ENCODE assay signal across 33 cellular contexts in the genomic region with DNA sequence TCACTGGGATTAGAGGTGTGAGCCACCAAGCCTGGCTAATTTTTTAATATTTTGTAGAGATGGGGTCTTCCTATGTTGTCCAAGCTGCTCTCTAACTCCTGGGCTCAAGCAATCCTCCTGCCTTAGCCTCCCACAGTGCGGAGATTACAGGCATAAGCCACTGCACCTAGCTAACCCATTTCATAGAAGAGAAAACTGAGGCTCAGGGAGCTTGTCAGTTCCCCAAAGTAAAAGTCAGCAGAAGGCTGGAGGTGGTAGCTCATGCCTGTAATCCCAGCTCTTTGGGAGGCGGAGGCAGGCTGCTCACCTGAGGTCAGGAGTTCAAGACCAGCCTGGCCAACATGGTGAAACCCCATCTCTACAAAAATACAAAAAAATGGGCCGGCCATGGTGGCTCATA. TPM values are rescaled to one million over a fixed set of nuclear protein-coding genes. Genes with fewer than 3 reads are reported as not detected.
"Had no signal": no experiment of that assay in that cellular context is flagged by ENCODE, and none has a peak within 500 bp of the region (broad histone marks: within the 10 kb centered on the region; RNA-seq: fewer than 3 reads in every experiment).

No MANE protein-coding gene starts in this region.

- H3K36me3 Mint-ChIP-seq: activated naive CD8-positive, alpha-beta T cell had no signal

- H3K4me3 ChIP-seq: coronary artery, dorsolateral prefrontal cortex had no signal

- H3K27me3 Mint-ChIP-seq: activated B cell treated with CpG ODN at 0.5 μM for 24 hours; activated CD8-positive, alpha-beta T cell treated with anti-CD3 and anti-CD28 coated beads for 36 hours; activated naive CD8-positive, alpha-beta T cell; activated T-helper 17 cell treated with anti-CD3 and anti-CD28 coated beads, Interleukin-2, amount 50 U/mL, for 72 hours; dendritic cell treated with granulocyte-macrophage colony-stimulating factor and Interleukin-4, amounts not matched to agents 40 ng/mL and 50 ng/mL, for 4 days; T-helper 17 cell had no signal

- DNase-seq: activated B cell treated with CpG ODN at 0.5 μM for 24 hours; activated CD4-positive, alpha-beta T cell treated with anti-CD3 and anti-CD28 coated beads for 48 hours; activated CD4-positive, alpha-beta T cell treated with anti-CD3 and anti-CD28 coated beads, Interleukin-2, amount 50 U/mL, for 1 hour; activated CD4-positive, alpha-beta T cell treated with anti-CD3 and anti-CD28 coated beads, Interleukin-2, amount 50 U/mL, for 48 hours; activated CD8-positive, alpha-beta memory T cell treated with anti-CD3 and anti-CD28 coated beads for 24 hours; activated CD8-positive, alpha-beta T cell treated with anti-CD3 and anti-CD28 coated beads for 36 hours; activated effector memory CD4-positive, alpha-beta T cell treated with Interleukin-2 at 50 U/mL for 16 hours; activated gamma-delta T cell treated with Interleukin-2 at 50 U/mL for 16 hours; activated naive CD4-positive, alpha-beta T cell treated with anti-CD3 and anti-CD28 coated beads, Interleukin-2, amount 50 U/mL, for 16 hours; activated naive CD4-positive, alpha-beta T cell treated with Interleukin-2 at 50 U/mL for 16 hours; activated T-cell treated with anti-CD3 and anti-CD28 coated beads, Interleukin-2, amount 50 U/mL, for 4 hours; amniotic stem cell; anterior cingulate cortex; brain microvascular endothelial cell; dorsolateral prefrontal cortex; effector memory CD4-positive, alpha-beta T cell; endodermal cell; foreskin fibroblast; T-helper 1 cell; T-helper 17 cell; T1000; WERI-Rb-1 had no signal

- H3K27ac ChIP-seq: brain microvascular endothelial cell, coronary artery, dorsolateral prefrontal cortex, WERI-Rb-1 had no signal

- H3K4me1 Mint-ChIP-seq: activated T-helper 17 cell treated with anti-CD3 and anti-CD28 coated beads, Interleukin-2, amount 50 U/mL, for 72 hours; endodermal cell had no signal

- H3K4me3 Mint-ChIP-seq: activated B cell treated with CpG ODN at 0.5 μM for 24 hours; activated CD8-positive, alpha-beta T cell treated with anti-CD3 and anti-CD28 coated beads for 36 hours; activated naive CD8-positive, alpha-beta T cell; activated T-cell treated with anti-CD3 and anti-CD28 coated beads, Interleukin-2, amount 50 U/mL, for 4 hours; activated T-helper 17 cell treated with anti-CD3 and anti-CD28 coated beads, Interleukin-2, amount 50 U/mL, for 72 hours; central memory CD8-positive, alpha-beta T cell; dendritic cell treated with granulocyte-macrophage colony-stimulating factor and Interleukin-4, amounts not matched to agents 40 ng/mL and 50 ng/mL, for 4 days; endodermal cell; T-helper 17 cell; T-helper 2 cell treated with Interferon-gamma antibody and Interleukin-4, amounts not matched to agents 5 μg/mL and 100 μg/mL, for 36 hours had no signal

- H3K36me3 ChIP-seq: brain microvascular endothelial cell, WERI-Rb-1 had no signal

- H3K27ac Mint-ChIP-seq: activated B cell treated with CpG ODN at 0.5 μM for 24 hours; activated CD8-positive, alpha-beta T cell treated with anti-CD3 and anti-CD28 coated beads for 36 hours; activated naive CD8-positive, alpha-beta T cell; activated T-helper 17 cell treated with anti-CD3 and anti-CD28 coated beads, Interleukin-2, amount 50 U/mL, for 72 hours; dendritic cell treated with granulocyte-macrophage colony-stimulating factor and Interleukin-4, amounts not matched to agents 40 ng/mL and 50 ng/mL, for 4 days; endodermal cell; T-helper 2 cell treated with Interferon-gamma antibody and Interleukin-4, amounts not matched to agents 5 μg/mL and 100 μg/mL, for 36 hours had no signal

- ATAC-seq: activated CD4-positive, CD25-positive, alpha-beta regulatory T cell treated with anti-CD3 and anti-CD28 coated beads, Interleukin-2, amount 50 U/mL, for 24 hours; activated CD8-positive, alpha-beta T cell treated with anti-CD3 and anti-CD28 coated beads for 36 hours; activated T-cell treated with anti-CD3 and anti-CD28 coated beads, Interleukin-2, amount 50 U/mL, for 4 hours; activated T-helper 17 cell treated with anti-CD3 and anti-CD28 coated beads, Interleukin-2, amount 50 U/mL, for 72 hours; esophagus mucosa; T-helper 17 cell had no signal

- H3K9me3 Mint-ChIP-seq: activated B cell treated with CpG ODN at 0.5 μM for 24 hours; activated T-helper 17 cell treated with anti-CD3 and anti-CD28 coated beads, Interleukin-2, amount 50 U/mL, for 72 hours; central memory CD8-positive, alpha-beta T cell; endodermal cell had no signal

- FAIRE-seq: astrocyte, bronchial epithelial cell, frontal cortex had no signal

- H3K27me3 ChIP-seq: brain microvascular endothelial cell, dorsolateral prefrontal cortex had no signal

RNA-seq across cellular contexts. Expression of gene CERS1, which starts 53.9 kb away (rescaled TPM):
- total RNA-seq: activated B cell treated with CpG ODN at 0.5 μM for 24 hours; activated T-helper 17 cell treated with anti-CD3 and anti-CD28 coated beads, Interleukin-2, amount 50 U/mL, for 72 hours; esophagus mucosa; T-helper 17 cell had no signal
